1 cellular context compared by ENCODE assay signal in the genomic region with DNA sequence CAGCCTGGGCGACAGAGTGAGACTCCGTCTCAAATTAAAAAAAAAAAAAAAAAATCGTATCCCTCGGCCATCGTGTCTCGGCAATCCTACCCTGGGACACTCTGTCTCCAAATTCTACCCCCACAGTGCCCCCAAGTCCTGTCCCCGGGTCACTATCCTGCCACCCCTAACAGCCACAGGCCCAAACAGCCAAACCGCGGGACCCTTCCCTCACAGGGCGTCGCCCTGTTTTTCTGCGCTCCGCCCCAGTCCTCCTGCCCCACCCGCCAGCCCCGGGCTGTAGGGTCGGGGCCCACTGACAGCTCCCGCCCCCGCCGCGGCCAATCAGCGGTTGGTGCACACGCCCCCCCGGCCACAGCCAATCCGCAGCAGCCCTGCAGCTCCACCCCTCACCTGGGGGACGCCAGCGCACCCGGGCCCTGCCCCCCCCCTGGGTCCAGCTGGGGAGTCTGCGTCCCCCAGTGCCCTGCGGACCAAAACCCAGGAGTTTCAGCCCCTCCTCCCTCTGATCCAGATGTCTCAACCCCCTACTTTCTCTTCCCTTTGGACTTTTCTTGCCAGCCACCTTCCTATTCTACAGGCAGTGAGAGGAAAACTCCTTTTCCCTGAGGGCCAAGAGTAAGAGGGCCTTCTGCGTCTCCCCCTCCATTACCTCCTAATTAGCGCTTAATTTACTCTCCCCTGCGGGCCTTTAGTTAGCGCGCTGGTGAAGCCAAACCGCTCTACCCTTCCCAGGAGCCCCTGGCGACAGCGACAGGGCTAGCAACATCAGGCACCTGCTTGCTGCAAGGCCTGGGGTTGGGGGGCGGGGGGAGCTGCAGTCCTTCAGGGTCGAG.
TF ChIP-seq lines count a peak whose summit lies in the region.

No MANE protein-coding gene starts in this region.

TF ChIP-seq in neural cell, 6 proteins besides CTCF, POLR2A, EP300 and RAD21 (continued from another document):
- TF ChIP-seq, protein P1, sequence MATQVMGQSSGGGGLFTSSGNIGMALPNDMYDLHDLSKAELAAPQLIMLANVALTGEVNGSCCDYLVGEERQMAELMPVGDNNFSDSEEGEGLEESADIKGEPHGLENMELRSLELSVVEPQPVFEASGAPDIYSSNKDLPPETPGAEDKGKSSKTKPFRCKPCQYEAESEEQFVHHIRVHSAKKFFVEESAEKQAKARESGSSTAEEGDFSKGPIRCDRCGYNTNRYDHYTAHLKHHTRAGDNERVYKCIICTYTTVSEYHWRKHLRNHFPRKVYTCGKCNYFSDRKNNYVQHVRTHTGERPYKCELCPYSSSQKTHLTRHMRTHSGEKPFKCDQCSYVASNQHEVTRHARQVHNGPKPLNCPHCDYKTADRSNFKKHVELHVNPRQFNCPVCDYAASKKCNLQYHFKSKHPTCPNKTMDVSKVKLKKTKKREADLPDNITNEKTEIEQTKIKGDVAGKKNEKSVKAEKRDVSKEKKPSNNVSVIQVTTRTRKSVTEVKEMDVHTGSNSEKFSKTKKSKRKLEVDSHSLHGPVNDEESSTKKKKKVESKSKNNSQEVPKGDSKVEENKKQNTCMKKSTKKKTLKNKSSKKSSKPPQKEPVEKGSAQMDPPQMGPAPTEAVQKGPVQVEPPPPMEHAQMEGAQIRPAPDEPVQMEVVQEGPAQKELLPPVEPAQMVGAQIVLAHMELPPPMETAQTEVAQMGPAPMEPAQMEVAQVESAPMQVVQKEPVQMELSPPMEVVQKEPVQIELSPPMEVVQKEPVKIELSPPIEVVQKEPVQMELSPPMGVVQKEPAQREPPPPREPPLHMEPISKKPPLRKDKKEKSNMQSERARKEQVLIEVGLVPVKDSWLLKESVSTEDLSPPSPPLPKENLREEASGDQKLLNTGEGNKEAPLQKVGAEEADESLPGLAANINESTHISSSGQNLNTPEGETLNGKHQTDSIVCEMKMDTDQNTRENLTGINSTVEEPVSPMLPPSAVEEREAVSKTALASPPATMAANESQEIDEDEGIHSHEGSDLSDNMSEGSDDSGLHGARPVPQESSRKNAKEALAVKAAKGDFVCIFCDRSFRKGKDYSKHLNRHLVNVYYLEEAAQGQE (IDR thresholded peaks at IDR 0.05; ENCODE audit: borderline replicate concordance) = no peak
- TF ChIP-seq TAF1 (IDR thresholded peaks at IDR 0.05; ENCODE audit: low read depth) = no peak
- no peak for TF ChIP-seq SMC3 (conservative IDR thresholded peaks at IDR 0.05; ENCODE audit: poor library complexity)
- no peak for TF ChIP-seq POLR2AphosphoS5 (IDR thresholded peaks at IDR 0.05)
- TF ChIP-seq MXI1 (conservative IDR thresholded peaks at IDR 0.05; ENCODE audit: poor library complexity, severe bottlenecking) = no peak
